Comparison of ENCODE assay signal across 1 cellular context in the genomic region with DNA sequence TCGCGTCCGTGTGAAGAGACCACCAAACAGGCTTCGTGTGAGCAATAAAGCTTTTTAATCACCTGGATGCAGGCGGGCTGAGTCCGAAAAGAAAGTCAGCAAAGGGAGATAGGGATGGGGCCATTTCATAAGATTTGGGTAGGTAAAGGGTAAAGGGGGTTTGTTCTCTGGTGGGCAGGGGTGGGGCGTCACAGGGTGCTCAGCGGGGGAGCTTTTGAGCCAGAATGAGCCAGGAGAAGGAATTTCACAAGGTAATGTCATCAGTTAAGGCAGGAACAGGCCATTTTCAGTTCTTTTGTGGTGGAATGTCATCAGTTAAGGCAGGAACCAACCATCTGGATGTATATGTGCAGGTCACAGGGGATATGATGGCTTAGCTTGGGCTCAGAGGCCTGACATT. TPM values are rescaled to one million over a fixed set of nuclear protein-coding genes. Genes with fewer than 3 reads are reported as not detected.
"Had no signal": no experiment of that assay in that cellular context is flagged by ENCODE, and none has a peak within 500 bp of the region (broad histone marks: within the 10 kb centered on the region; RNA-seq: fewer than 3 reads in every experiment).

No MANE protein-coding gene starts in this region.

RNA-seq across cellular contexts. Expression of a gene that starts 6.1 kb away (rescaled TPM):
- total RNA-seq: OCI-LY7 had no signal
